In the genomic region with DNA sequence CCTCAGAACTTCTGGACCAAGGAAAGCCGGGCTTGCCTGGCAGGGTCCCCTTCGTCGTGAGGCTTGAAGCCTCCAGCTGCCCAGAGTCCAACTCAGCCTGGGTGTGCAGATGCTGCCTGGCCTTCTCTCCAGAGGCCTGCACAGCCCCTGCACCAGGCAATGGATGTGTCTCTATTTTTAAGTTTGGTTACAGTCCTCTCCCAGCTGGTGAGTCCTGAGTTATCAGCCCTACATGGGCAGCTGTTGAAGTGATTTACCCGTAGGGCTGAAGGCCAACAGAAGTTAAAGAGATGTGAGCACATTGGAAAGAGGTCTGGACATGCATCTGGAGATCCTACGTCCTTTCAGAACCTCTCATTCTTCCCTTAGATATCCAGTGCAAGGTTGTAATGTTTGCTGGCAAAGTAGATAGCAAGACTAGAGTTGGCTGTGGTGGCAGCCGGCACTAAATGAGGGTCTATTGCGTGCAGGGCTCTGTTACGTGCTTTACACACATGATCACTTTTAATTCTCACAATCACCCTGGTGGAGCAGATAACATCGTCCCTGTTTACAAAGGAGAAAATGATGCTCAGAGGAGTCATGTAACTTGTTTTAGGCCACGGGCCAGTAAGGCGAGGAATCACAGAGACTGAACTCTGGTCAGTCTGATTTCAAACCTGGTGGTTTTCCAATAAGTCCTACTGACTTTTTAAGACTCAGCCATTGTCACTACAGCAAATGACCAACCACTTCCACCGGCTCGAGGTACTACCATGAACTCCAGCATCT, we compare ENCODE assay signal across 10 cellular contexts. TPM values are rescaled to one million over a fixed set of nuclear protein-coding genes. Genes with fewer than 3 reads are reported as not detected.
DNase-seq lines count a peak whose midpoint lies in the region; ATAC-seq, FAIRE-seq and TF ChIP-seq lines count a peak whose summit lies in the region.
"Had no signal": no experiment of that assay in that cellular context is flagged by ENCODE, and none has a peak within 500 bp of the region (broad histone marks: within the 10 kb centered on the region; RNA-seq: fewer than 3 reads in every experiment).

No MANE protein-coding gene starts in this region.

- FAIRE-seq in K562 (lab: Jason Lieb, UNC), result peak; percentile 11

- in situ Hi-C loops in K562 (cut with MboI), result no loop called here

- TF ChIP-seq EP300 in K562 (IDR thresholded peaks at IDR 0.05; ENCODE audit: low read length), result no peak

- H3K9me1 ChIP-seq in K562 (ENCODE audit: control insufficient read depth, insufficient read depth, low read length), result peaks cover 7% of the 10 kb centered on the region

- H3K4me2 ChIP-seq in DND-41 (ENCODE audit: insufficient read depth, low read length) (no peak overlapping the region), K562 (ENCODE audit: insufficient read depth, low read length) (no peak overlapping the region)

- H4K20me1 ChIP-seq in DND-41 (ENCODE audit: insufficient read depth, low read length) (peaks cover 32% of the 10 kb centered on the region; the same call in 1 of the 2 replicates), K562 (replicated peaks; ENCODE audit: control insufficient read depth, insufficient read depth, low read length) (peaks cover 27% of the 10 kb centered on the region)

- intact Hi-C loops in K562 (cut with micrococcal nuclease) (no loop called here), right cardiac atrium (cut with DNase I) (no loop called here)

- no peaks in the 10 kb centered on the region for H3K27me3 ChIP-seq in DND-41 (ENCODE audit: insufficient read depth, low read length, poor library complexity)
- no peaks in the 10 kb centered on the region for H3K27me3 ChIP-seq in K562 (ENCODE audit: control insufficient read depth in 2 of 2, insufficient read depth in 2 of 2, low read length in 2 of 2)
- no peaks in the 10 kb centered on the region for H3K27me3 ChIP-seq in right cardiac atrium (ENCODE audit: control insufficient read depth, insufficient read depth)
- no peaks in the 10 kb centered on the region for H3K27me3 ChIP-seq in skeletal muscle tissue (ENCODE audit: control insufficient read depth in 3 of 3, insufficient read depth in 3 of 3, low read length in 3 of 3)

- POLR2A ChIA-PET in K562 (lab: Yijun Ruan, JAX), result interaction anchor here (0.9 kb wide), 1 partner anchor 13 kb away, joined by 3 read pairs; no protein-coding TSS in a partner anchor

- WGBS in K562 (ENCODE audit: insufficient coverage, low coverage, missing lambda C conversion rate), result 86% methylated on average over 13 of the region's 13 CpGs
- 43% methylated on average over 13 of the region's 13 CpGs for WGBS in right cardiac atrium

- H3K27ac ChIP-seq in DND-41 (ENCODE audit: low read length) (peak overlapping the region; percentile 57), K562 (ENCODE audit: extremely low read depth, low read depth, low read length) (no peak overlapping the region), right cardiac atrium (ENCODE audit: low read length) (peak overlapping the region; percentile 85), skeletal muscle tissue (ENCODE audit: low read depth, low read length) (peak overlapping the region; percentile 99)

- H3K4me3 ChIP-seq in DND-41 (ENCODE audit: low read depth in 1 of 2, low read length in 2 of 2) (no peak overlapping the region), K562 (no peak overlapping the region), right cardiac atrium (ENCODE audit: low read length) (no peak overlapping the region), skeletal muscle tissue (ENCODE audit: low read length in 3 of 3) (peak overlapping the region; percentile 72 to 73 (median 72))

- no peak for TF ChIP-seq RAD21 in K562 (CRISPR knock-in tag; conservative IDR thresholded peaks at IDR 0.05 in 1 of 2, IDR thresholded peaks at IDR 0.05 in 1 of 2)

- no peak for ATAC-seq in DND-41 (ENCODE audit: insufficient read depth, low read depth)
- no peak for ATAC-seq in K562
- ATAC-seq in right cardiac atrium, result peak; percentile 39 to 52
- ATAC-seq in HG03439 (IDR thresholded peaks at IDR 0.05; ENCODE audit: unreplicated experiment), result no peak

- 0 out of 2 replicates have a peak overlapping the region, but pooled peaks have one; percentile 2 for H3K9ac ChIP-seq in DND-41 (ENCODE audit: low read depth, low read length)
- no peak overlapping the region for H3K9ac ChIP-seq in K562 (ENCODE audit: insufficient read depth in 1 of 2, low read depth in 2 of 2, low read length in 2 of 2)
- peak overlapping the region; percentile 86 to 93 (median 92) for H3K9ac ChIP-seq in skeletal muscle tissue (ENCODE audit: low read depth in 1 of 3, low read length in 3 of 3)

- H3K79me2 ChIP-seq in DND-41 (ENCODE audit: insufficient read depth, low read length) (peaks cover 97% of the 10 kb centered on the region), K562 (ENCODE audit: control insufficient read depth, insufficient read depth, low read length) (peaks cover 47% of the 10 kb centered on the region)

- no peak for DNase-seq in DND-41
- no peak for DNase-seq in K562 (ENCODE audit: extremely low read depth in 1 of 4, low spot score in 3 of 4)
- DNase-seq in right cardiac atrium, result peak in 1 of 3 donors; percentile 55
- no peak for DNase-seq in erythroblast (lab: John Stamatoyannopoulos, UW)
- DNase-seq in putamen (ENCODE audit: low spot score), result no peak
- no peak for DNase-seq in RPMI8226
- DNase-seq: Karpas-422 had no signal

- peaks cover 73% of the 10 kb centered on the region for H3K36me3 ChIP-seq in DND-41 (ENCODE audit: insufficient read depth, low read length)
- H3K36me3 ChIP-seq in K562 (ENCODE audit: control insufficient read depth, insufficient read depth, low read length), result peaks cover 46% of the 10 kb centered on the region
- peaks cover 12 to 30% (median 27%) of the 10 kb centered on the region in 3 donors for H3K36me3 ChIP-seq in skeletal muscle tissue (ENCODE audit: control insufficient read depth in 3 of 3, insufficient read depth in 3 of 3, low read length in 3 of 3)

- no peak for TF ChIP-seq POLR2A in K562 (conservative IDR thresholded peaks at IDR 0.05)
- TF ChIP-seq POLR2A in erythroblast (IDR thresholded peaks at IDR 0.05; ENCODE audit: low read length), result no peak

- CTCF ChIA-PET in K562 (lab: Yijun Ruan, JAX; ENCODE audit: low intra/inter-chr PET ratio), result no interaction called here

- BruUV-seq in K562 (replicated peaks; lab: Mats Ljungman, UMichigan), result no TSS peak

- TF ChIP-seq CTCF in DND-41 (IDR thresholded peaks at IDR 0.05; ENCODE audit: borderline replicate concordance, extremely low read depth, low read length, poor library complexity, severe bottlenecking) (no peak), K562 (IDR thresholded peaks at IDR 0.05 in 2 of 3, conservative IDR thresholded peaks at IDR 0.05 in 1 of 3; ENCODE audit: insufficient read depth in 2 of 3, low read depth in 1 of 3, low read length in 3 of 3) (no peak)

- peaks cover 71% of the 10 kb centered on the region for H3K4me1 ChIP-seq in DND-41 (ENCODE audit: insufficient read depth, low read length)
- peaks cover 11 to 48% of the 10 kb centered on the region in 2 experiments for H3K4me1 ChIP-seq in K562 (replicated peaks in 1 of 2; ENCODE audit: control insufficient read depth in 2 of 2, insufficient read depth in 2 of 2, low read length in 2 of 2)
- H3K4me1 ChIP-seq in right cardiac atrium (ENCODE audit: control insufficient read depth, insufficient read depth, low read length), result peaks cover 33% of the 10 kb centered on the region
- H3K4me1 ChIP-seq in skeletal muscle tissue (ENCODE audit: control insufficient read depth in 3 of 3, insufficient read depth in 3 of 3, low read length in 3 of 3), result peaks cover 91 to 98% (median 98%) of the 10 kb centered on the region in 3 donors

- H2AFZ ChIP-seq in DND-41 (ENCODE audit: low read depth, low read length) (no peak overlapping the region), K562 (ENCODE audit: low read depth, low read length) (no peak overlapping the region)

- no peaks in the 10 kb centered on the region for H3K9me3 ChIP-seq in DND-41 (ENCODE audit: insufficient read depth, low read length, severe bottlenecking)
- H3K9me3 ChIP-seq in K562 (replicated peaks; ENCODE audit: control insufficient read depth, insufficient read depth, low read depth, low read length), result no peaks in the 10 kb centered on the region
- H3K9me3 ChIP-seq in right cardiac atrium (ENCODE audit: control insufficient read depth, low read length), result no peaks in the 10 kb centered on the region
- H3K9me3 ChIP-seq in skeletal muscle tissue (ENCODE audit: control insufficient read depth in 3 of 3, low read length in 3 of 3), result no peaks in the 10 kb centered on the region

RNA-seq across cellular contexts. Expression of gene FYCO1, which starts 9.9 kb away (rescaled TPM):
- total RNA-seq in K562 (2011; cell fraction: chromatin; rRNA removed; ENCODE audit: low replicate concordance), result 31.3 and 41.9 TPM in 2 replicates
- 26.8 and 33.7 TPM in 2 replicates for total RNA-seq in K562 (2011; cell fraction: nucleolus; rRNA removed)
- total RNA-seq in K562 (2011; cell fraction: nucleoplasm; rRNA removed), result 26.5 and 30.9 TPM in 2 replicates
- total RNA-seq in K562 (2014; rRNA removed) (6.7 and 7.9 TPM in 2 replicates), K562 (2014; rRNA removed; fragmentation: Illumina TruSeq; extraction: Trizol) (7.4 and 8.3 TPM in 2 replicates), K562 (2015; rRNA removed; fragmentation: Illumina TruSeq; extraction: Trizol) (8.6 and 9.1 TPM in 2 replicates), K562 (2021) (11.8 and 13.8 TPM in 2 replicates), right cardiac atrium (100 to 1,000 TPM in 2 of 4 donors, 10 to 100 TPM in 2; 75.8 to 114 (median 97.0) TPM), skeletal muscle tissue (16.7 TPM)
- polyA plus RNA-seq in K562 (2011; rRNA removed) (7.2 and 7.7 TPM in 2 replicates), K562 (2014; fragmentation: Illumina TruSeq; extraction: Trizol) (10.6 and 11.1 TPM in 2 replicates), K562 (2014; fragmentation: Nextera tagmentation; extraction: Ambion mirVana) (1 to 10 TPM; 2.1 to 3.0 TPM), K562 (2014; rRNA removed) (7.4 and 9.6 TPM in 2 replicates), right cardiac atrium (62.7 TPM)
- polyA plus RNA-seq in K562 (2011; cell fraction: cytosol; rRNA removed), result 7.5 and 8.3 TPM in 2 replicates
- polyA plus RNA-seq in K562 (2011; cell fraction: nucleus; rRNA removed), result 15.5 and 25.2 TPM in 2 replicates
- 5.4 and 7.1 TPM in 2 replicates for polyA plus RNA-seq in K562 (2012)
- polyA minus RNA-seq in K562 (2011; rRNA and poly(A)+ RNA removed), result 13.2 and 13.9 TPM in 2 replicates
- polyA minus RNA-seq in K562 (2011; cell fraction: cytosol; rRNA and poly(A)+ RNA removed), result 7.2 and 8.5 TPM in 2 replicates
- polyA minus RNA-seq in K562 (2011; cell fraction: nucleus; rRNA and poly(A)+ RNA removed), result 28.9 and 29.5 TPM in 2 replicates

RNA-seq across cellular contexts. Expression of gene XCR1, which starts 41.6 kb away (rescaled TPM):
- not detected in 2 replicates for total RNA-seq in K562 (2011; cell fraction: chromatin; rRNA removed; ENCODE audit: low replicate concordance)
- not detected in 2 replicates for total RNA-seq in K562 (2011; cell fraction: nucleolus; rRNA removed)
- not detected in 2 replicates for total RNA-seq in K562 (2011; cell fraction: nucleoplasm; rRNA removed)
- total RNA-seq in K562 (2014; rRNA removed) (not detected in 2 replicates), K562 (2014; rRNA removed; fragmentation: Illumina TruSeq; extraction: Trizol) (not detected in 2 replicates), K562 (2015; rRNA removed; fragmentation: Illumina TruSeq; extraction: Trizol) (not detected in 2 replicates), K562 (2021) (not detected in 2 replicates), right cardiac atrium (under 1 TPM in 1 of 4 donors, not detected in 3; 0.06 TPM), skeletal muscle tissue (not detected)
- polyA plus RNA-seq in K562 (2011; rRNA removed) (not detected in 2 replicates), K562 (2014; fragmentation: Illumina TruSeq; extraction: Trizol) (not detected in 2 replicates), K562 (2014; fragmentation: Nextera tagmentation; extraction: Ambion mirVana) (not detected), K562 (2014; rRNA removed) (not detected in 2 replicates), right cardiac atrium (not detected)
- polyA plus RNA-seq in K562 (2011; cell fraction: cytosol; rRNA removed), result not detected in 2 replicates
- not detected in 2 replicates for polyA plus RNA-seq in K562 (2011; cell fraction: nucleus; rRNA removed)
- not detected in 2 replicates for polyA plus RNA-seq in K562 (2012)
- polyA minus RNA-seq in K562 (2011; rRNA and poly(A)+ RNA removed), result not detected in 2 replicates
- polyA minus RNA-seq in K562 (2011; cell fraction: cytosol; rRNA and poly(A)+ RNA removed), result not detected in 2 replicates
- polyA minus RNA-seq in K562 (2011; cell fraction: nucleus; rRNA and poly(A)+ RNA removed), result not detected in 2 replicates
- total RNA-seq: renal cortical epithelial cell had no signal

RNA-seq across cellular contexts. Expression of gene CXCR6, which starts 42.5 kb away (rescaled TPM):
- not detected in 2 replicates for total RNA-seq in K562 (2011; cell fraction: chromatin; rRNA removed; ENCODE audit: low replicate concordance)
- total RNA-seq in K562 (2011; cell fraction: nucleolus; rRNA removed), result not detected in 2 replicates
- total RNA-seq in K562 (2011; cell fraction: nucleoplasm; rRNA removed), result not detected in 2 replicates
- not detected in 2 replicates for total RNA-seq in K562 (2014; rRNA removed)
- not detected in 2 replicates for total RNA-seq in K562 (2014; rRNA removed; fragmentation: Illumina TruSeq; extraction: Trizol)
- not detected in 2 replicates for total RNA-seq in K562 (2015; rRNA removed; fragmentation: Illumina TruSeq; extraction: Trizol)
- total RNA-seq in K562 (2021), result not detected in 2 replicates
- polyA plus RNA-seq in K562 (2011; rRNA removed), result not detected in 2 replicates
- polyA plus RNA-seq in K562 (2011; cell fraction: cytosol; rRNA removed), result not detected in 2 replicates
- polyA plus RNA-seq in K562 (2011; cell fraction: nucleus; rRNA removed), result not detected in 2 replicates
- 0.12 and 0.16 TPM in 2 replicates for polyA plus RNA-seq in K562 (2012)
- polyA plus RNA-seq in K562 (2014; fragmentation: Illumina TruSeq; extraction: Trizol), result not detected in 2 replicates
- polyA plus RNA-seq in K562 (2014; fragmentation: Nextera tagmentation; extraction: Ambion mirVana), result under 1 TPM in 1 of 2 experiments, not detected in 1; 0.28 TPM
- not detected in 2 replicates for polyA plus RNA-seq in K562 (2014; rRNA removed)
- polyA minus RNA-seq in K562 (2011; rRNA and poly(A)+ RNA removed), result not detected in 2 replicates
- not detected in 2 replicates for polyA minus RNA-seq in K562 (2011; cell fraction: cytosol; rRNA and poly(A)+ RNA removed)
- polyA minus RNA-seq in K562 (2011; cell fraction: nucleus; rRNA and poly(A)+ RNA removed), result not detected in 2 replicates
- under 1 TPM in 3 of 4 donors, not detected in 1; 0.33 to 0.53 (median 0.46) TPM for total RNA-seq in right cardiac atrium
- polyA plus RNA-seq in right cardiac atrium, result 0.18 TPM
- not detected for total RNA-seq in skeletal muscle tissue
- total RNA-seq: renal cortical epithelial cell had no signal

Comparison
In these comparisons a context has a peak if more than half of its experiments do, and no peak if none do; other contexts are left out.
1. ATAC-seq: peak in right cardiac atrium (2 of 2); none in DND-41 (single experiment), K562 (single experiment) and HG03439 (single experiment).
2. H3K4me3 ChIP-seq: peak in skeletal muscle tissue (3 of 3); none in DND-41 (0 of 2), K562 (single experiment) and right cardiac atrium (single experiment).
3. H3K9ac ChIP-seq: peak in DND-41 (single experiment) and skeletal muscle tissue (3 of 3); none in K562 (0 of 2).